ENCODE assay signal across 34 cellular contexts in the genomic region with DNA sequence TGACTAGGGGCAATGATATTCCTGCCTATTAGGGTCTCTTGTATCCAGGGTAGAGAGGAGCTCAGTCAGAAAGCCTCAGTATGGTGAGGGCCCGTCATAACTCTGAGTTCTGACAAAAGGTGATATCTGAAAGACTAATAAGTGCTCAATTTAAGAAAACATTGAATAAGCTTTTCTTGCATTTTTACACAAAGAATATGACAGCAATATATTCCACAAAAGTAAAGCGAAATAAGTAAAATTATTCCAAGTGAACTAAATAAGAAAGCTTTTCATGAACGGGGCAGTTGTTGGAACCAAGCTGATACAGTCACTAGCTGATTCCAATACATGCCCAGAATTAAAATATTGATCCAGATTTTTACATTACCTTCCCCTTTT. TPM values are rescaled to one million over a fixed set of nuclear protein-coding genes. Genes with fewer than 3 reads are reported as not detected.
"Had no signal": no experiment of that assay in that cellular context is flagged by ENCODE, and none has a peak within 500 bp of the region (broad histone marks: within the 10 kb centered on the region; RNA-seq: fewer than 3 reads in every experiment).

No MANE protein-coding gene starts in this region.

- H3K9me3 Mint-ChIP-seq: activated CD4-positive, alpha-beta T cell treated with anti-CD3 and anti-CD28 coated beads, Interleukin-2, amount 10 ng/mL, durations not matched to agents 7 days and 5 days; activated naive CD4-positive, alpha-beta T cell treated with anti-CD3 and anti-CD28 coated beads, Interleukin-2, amount 50 U/mL, for 72 hours; T-helper 1 cell treated with Interleukin-12 subunit alpha and Interleukin-12 subunit beta and Interleukin-4 antibody, amounts not matched to agents 30 μg/mL and 1 μg/mL, for 36 hours; T-helper 2 cell treated with Interferon-gamma antibody and Interleukin-4, amounts not matched to agents 5 μg/mL and 100 μg/mL, for 36 hours; WTC11 had no signal

- FAIRE-seq: TTC549 had no signal

- H3K27me3 Mint-ChIP-seq: activated CD4-positive, alpha-beta T cell treated with anti-CD3 and anti-CD28 coated beads for 36 hours; activated CD4-positive, alpha-beta T cell treated with anti-CD3 and anti-CD28 coated beads, Interleukin-2, amount 10 ng/mL, durations not matched to agents 7 days and 5 days; activated CD8-positive, alpha-beta memory T cell treated with anti-CD3 and anti-CD28 coated beads, Interleukin-2, amount 10 ng/mL, durations not matched to agents 7 days and 5 days had no signal

- H3K27ac ChIP-seq: adrenal gland, brain microvascular endothelial cell, SJSA1 had no signal

- ATAC-seq: activated CD4-positive, alpha-beta T cell treated with anti-CD3 and anti-CD28 coated beads for 36 hours; Panc1; WTC11 had no signal

- H3K4me2 ChIP-seq: SK-N-SH had no signal

- H3K4me3 ChIP-seq: adrenal gland, SJSA1 had no signal

- DNase-seq: activated CD4-positive, alpha-beta T cell treated with anti-CD3 and anti-CD28 coated beads, Interleukin-2, amount 50 U/mL, for 48 hours; activated CD8-positive, alpha-beta memory T cell treated with anti-CD3 and anti-CD28 coated beads for 24 hours; activated CD8-positive, alpha-beta memory T cell treated with anti-CD3 and anti-CD28 coated beads, Interleukin-2, amount 50 U/mL, for 48 hours; activated effector memory CD4-positive, alpha-beta T cell treated with Interleukin-2 at 50 U/mL for 16 hours; activated naive CD4-positive, alpha-beta T cell treated with Interleukin-2 at 50 U/mL for 16 hours; activated T-cell treated with anti-CD3 and anti-CD28 coated beads, Interleukin-2, amount 50 U/mL, for 48 hours; adrenal gland; brain microvascular endothelial cell; central memory CD4-positive, alpha-beta T cell; Karpas-422; KBM-7; NCI-H1048; NCI-H1105 treated with DMSO at 0.1 percent for 48 hours; NCI-H1436; NCI-H1694; NCI-H1930; NCI-H2081 treated with DMSO at 0.1 percent for 48 hours; NCI-H226; NCI-H446 treated with DMSO at 0.1 percent for 48 hours; NCI-H524; SHP77 treated with DMSO at 0.1 percent for 48 hours; SK-N-SH had no signal

- H3K4me1 ChIP-seq: adrenal gland, SJSA1 had no signal

- H3K27ac Mint-ChIP-seq: activated CD4-positive, alpha-beta T cell treated with anti-CD3 and anti-CD28 coated beads for 36 hours; activated CD4-positive, alpha-beta T cell treated with anti-CD3 and anti-CD28 coated beads, Interleukin-2, amount 10 ng/mL, durations not matched to agents 7 days and 5 days; activated naive CD4-positive, alpha-beta T cell treated with anti-CD3 and anti-CD28 coated beads, Interleukin-2, amount 50 U/mL, for 72 hours; T-helper 1 cell treated with Interleukin-12 subunit alpha and Interleukin-12 subunit beta and Interleukin-4 antibody, amounts not matched to agents 30 μg/mL and 1 μg/mL, for 36 hours; WTC11 had no signal

- H3K4me3 Mint-ChIP-seq: activated CD4-positive, alpha-beta T cell treated with anti-CD3 and anti-CD28 coated beads for 36 hours; activated CD4-positive, alpha-beta T cell treated with anti-CD3 and anti-CD28 coated beads, Interleukin-2, amount 10 ng/mL, durations not matched to agents 7 days and 5 days; T-helper 1 cell treated with Interleukin-12 subunit alpha and Interleukin-12 subunit beta and Interleukin-4 antibody, amounts not matched to agents 30 μg/mL and 1 μg/mL, for 36 hours; T-helper 2 cell treated with Interferon-gamma antibody and Interleukin-4, amounts not matched to agents 5 μg/mL and 100 μg/mL, for 36 hours; WTC11 had no signal

- H3K36me3 ChIP-seq: adrenal gland, brain microvascular endothelial cell, SJSA1 had no signal

- H3K36me3 Mint-ChIP-seq: activated naive CD4-positive, alpha-beta T cell treated with anti-CD3 and anti-CD28 coated beads, Interleukin-2, amount 50 U/mL, for 72 hours; WTC11 had no signal

- H3K4me1 Mint-ChIP-seq: activated CD4-positive, alpha-beta T cell treated with anti-CD3 and anti-CD28 coated beads for 36 hours had no signal

- H3K9ac ChIP-seq: SK-N-SH had no signal

- H3K9me3 ChIP-seq: adrenal gland, SJSA1, SK-N-SH had no signal

- H3K27me3 ChIP-seq: adrenal gland, brain microvascular endothelial cell had no signal

RNA-seq across cellular contexts. Expression of a gene that starts 40.5 kb away (rescaled TPM):
- total RNA-seq: SJSA1 had no signal

RNA-seq across cellular contexts. Expression of a gene that starts 45.0 kb away (rescaled TPM):
- total RNA-seq: activated CD4-positive, alpha-beta T cell treated with anti-CD3 and anti-CD28 coated beads for 36 hours; activated CD4-positive, alpha-beta T cell treated with anti-CD3 and anti-CD28 coated beads, Interleukin-2, amount 10 ng/mL, durations not matched to agents 7 days and 5 days; activated CD8-positive, alpha-beta memory T cell treated with anti-CD3 and anti-CD28 coated beads, Interleukin-2, amount 10 ng/mL, durations not matched to agents 7 days and 5 days; activated naive CD4-positive, alpha-beta T cell treated with anti-CD3 and anti-CD28 coated beads, Interleukin-2, amount 50 U/mL, for 72 hours; MCF 10A; RPMI7951; SJSA1; WTC11 had no signal
- polyA plus RNA-seq: SK-N-SH had no signal
